27 cellular contexts compared by ENCODE assay signal in the genomic region with DNA sequence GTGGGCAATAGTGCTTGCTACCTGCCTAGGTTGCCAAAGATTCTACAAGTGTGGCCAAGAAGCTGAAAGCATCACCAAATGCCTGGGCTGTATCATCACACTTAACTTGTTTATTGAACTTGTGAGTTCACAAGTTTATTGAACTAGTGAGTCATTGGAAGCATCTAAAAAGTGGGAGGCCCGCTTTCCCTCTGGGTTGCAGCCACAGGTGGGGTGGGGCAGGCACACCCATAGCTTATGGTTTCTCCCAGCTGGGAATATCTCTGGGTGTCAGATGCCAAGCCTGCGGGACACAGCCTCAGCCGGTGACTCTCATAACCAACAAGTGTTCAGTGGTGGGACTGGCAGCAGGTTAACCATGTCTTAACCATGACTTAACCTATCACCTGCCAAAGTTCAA.
DNase-seq lines count a peak whose midpoint lies in the region; ATAC-seq and TF ChIP-seq lines count a peak whose summit lies in the region.
"Had no signal": no experiment of that assay in that cellular context is flagged by ENCODE, and none has a peak within 500 bp of the region (broad histone marks: within the 10 kb centered on the region; RNA-seq: fewer than 3 reads in every experiment).

No MANE protein-coding gene starts in this region.

- intact Hi-C loops in PC-3 (cut with micrococcal nuclease), result loop anchor here (1.0 to 2.0 kb wide), 2 partner anchors 67 to 268 kb away; no protein-coding TSS in a partner anchor

- TF ChIP-seq CTCF in PC-3 (conservative IDR thresholded peaks at IDR 0.05; ENCODE audit: low read depth, low read length), result no peak

- H3K9ac ChIP-seq in PC-3 (ENCODE audit: low read length), result peak overlapping the region; percentile 1; the same call in 1 of the 2 replicates
- H3K9ac ChIP-seq: BLaER1 had no signal

- no peak overlapping the region for H2AFZ ChIP-seq in PC-3 (ENCODE audit: low read length)

- peak overlapping the region; percentile 20 for H3K4me2 ChIP-seq in PC-3 (ENCODE audit: low read length)
- H3K4me2 ChIP-seq: BLaER1 had no signal

- H3K4me3 ChIP-seq in PC-3 (ENCODE audit: low read length), result no peak overlapping the region
- H3K4me3 ChIP-seq: BLaER1, SK-N-MC had no signal

- ATAC-seq in PC-3 (peak; percentile 99), GM18519 (IDR thresholded peaks at IDR 0.05; ENCODE audit: low FRiP score, unreplicated experiment) (no peak), GM18867 (IDR thresholded peaks at IDR 0.05; ENCODE audit: unreplicated experiment) (no peak)
- no peak for ATAC-seq in activated CD8-positive, alpha-beta T cell treated with anti-CD3 and anti-CD28 coated beads, Interleukin-2, amount 10 ng/mL, durations not matched to agents 7 days and 5 days
- ATAC-seq: stimulated activated effector memory CD8-positive, alpha-beta T cell treated with anti-CD3 and anti-CD28 coated beads, Interleukin-12 subunit alpha, Interleukin-12 subunit beta, amount 100 ng/mL, for 72 hours had no signal

- H3K4me1 ChIP-seq in PC-3 (ENCODE audit: insufficient read depth, low read length), result peaks cover 36% of the 10 kb centered on the region
- H3K4me1 ChIP-seq: BLaER1, Caco-2 had no signal

- H3F3A ChIP-seq in PC-3 (ENCODE audit: low read length, unreplicated experiment), result peaks cover 9% of the 10 kb centered on the region

- no peaks in the 10 kb centered on the region for H3K27me3 Mint-ChIP-seq in activated CD8-positive, alpha-beta T cell treated with anti-CD3 and anti-CD28 coated beads, Interleukin-2, amount 10 ng/mL, durations not matched to agents 7 days and 5 days (ENCODE audit: low read depth)
- H3K27me3 Mint-ChIP-seq: progenitor cell of endocrine pancreas had no signal

- H3K9me2 ChIP-seq in PC-3 (replicated peaks; ENCODE audit: low read length), result no peaks in the 10 kb centered on the region

- no peak overlapping the region for H3K4me3 Mint-ChIP-seq in activated CD8-positive, alpha-beta T cell treated with anti-CD3 and anti-CD28 coated beads, Interleukin-2, amount 10 ng/mL, durations not matched to agents 7 days and 5 days
- H3K4me3 Mint-ChIP-seq: H9; stimulated activated effector memory CD8-positive, alpha-beta T cell treated with anti-CD3 and anti-CD28 coated beads, Interleukin-12 subunit alpha, Interleukin-12 subunit beta, amount 100 ng/mL, for 72 hours had no signal

- CTCF ChIA-PET in PC-3 (lab: Charles Lee), result interaction anchor here (0.6 kb wide), 2 partner anchors 184 to 315 kb away, joined by 3 read pairs; no protein-coding TSS in a partner anchor
- CTCF ChIA-PET in activated CD8-positive, alpha-beta T cell treated with anti-CD3 and anti-CD28 coated beads, Interleukin-2, amount 10 ng/mL, durations not matched to agents 7 days and 5 days (lab: Charles Lee), result no interaction called here

- H3K27ac Mint-ChIP-seq in activated CD8-positive, alpha-beta T cell treated with anti-CD3 and anti-CD28 coated beads, Interleukin-2, amount 10 ng/mL, durations not matched to agents 7 days and 5 days, result no peak overlapping the region
- H3K27ac Mint-ChIP-seq: H9; progenitor cell of endocrine pancreas; stimulated activated effector memory CD8-positive, alpha-beta T cell treated with anti-CD3 and anti-CD28 coated beads, Interleukin-12 subunit alpha, Interleukin-12 subunit beta, amount 100 ng/mL, for 72 hours had no signal

- H3K79me2 ChIP-seq in PC-3 (ENCODE audit: low read length), result no peaks in the 10 kb centered on the region

- BruUV-seq in PC-3 (replicated peaks; lab: Mats Ljungman, UMichigan), result no TSS peak

- POLR2A ChIA-PET in PC-3 (lab: Charles Lee; ENCODE audit: unreplicated experiment), result no interaction called here
- POLR2A ChIA-PET in activated CD8-positive, alpha-beta T cell treated with anti-CD3 and anti-CD28 coated beads, Interleukin-2, amount 10 ng/mL, durations not matched to agents 7 days and 5 days (lab: Charles Lee), result no interaction called here

- H3K27ac ChIP-seq in PC-3 (ENCODE audit: low read length) (peak overlapping the region; percentile 71), epithelial cell of prostate (no peak overlapping the region)
- H3K27ac ChIP-seq: BLaER1, SK-N-MC, VCaP had no signal

- no peaks in the 10 kb centered on the region for H3K36me3 Mint-ChIP-seq in activated CD8-positive, alpha-beta T cell treated with anti-CD3 and anti-CD28 coated beads, Interleukin-2, amount 10 ng/mL, durations not matched to agents 7 days and 5 days (ENCODE audit: low read depth)
- H3K36me3 Mint-ChIP-seq: stimulated activated effector memory CD8-positive, alpha-beta T cell treated with anti-CD3 and anti-CD28 coated beads, Interleukin-12 subunit alpha, Interleukin-12 subunit beta, amount 100 ng/mL, for 72 hours had no signal

- H3K36me3 ChIP-seq in PC-3 (ENCODE audit: low read depth, low read length), result no peaks in the 10 kb centered on the region
- H3K36me3 ChIP-seq: BLaER1 had no signal

- DNase-seq in ELR (ENCODE audit: low read depth) (peak; percentile 1), PC-3 (peak; percentile 100), epithelial cell of prostate (ENCODE audit: low read depth, low spot score) (peak; percentile 77), myocyte (ENCODE audit: low read depth) (peak; percentile 90), activated gamma-delta T cell treated with Interleukin-2 at 50 U/mL for 16 hours (no peak)
- DNase-seq in activated CD8-positive, alpha-beta T cell treated with anti-CD3 and anti-CD28 coated beads, Interleukin-2, amount 10 ng/mL, durations not matched to agents 7 days and 5 days, result no peak
- DNase-seq: ACHN; activated CD8-positive, alpha-beta memory T cell treated with anti-CD3 and anti-CD28 coated beads, Interleukin-2, amount 50 U/mL, for 4 hours; activated effector memory CD4-positive, alpha-beta T cell treated with Interleukin-2 at 50 U/mL for 16 hours; Caco-2; cortex of kidney; EL; foreskin melanocyte; H9; hippocampal formation; Kasumi-1; NCI-H1417; NCI-H2107; NCI-H510A treated with DMSO at 0.1 percent for 48 hours; stimulated activated CD4-positive, alpha-beta T cell treated with anti-CD3 and anti-CD28 coated beads, Interleukin-1b, Interleukin-23, amount 100 ng/mL, for 48 hours had no signal

- H3K4me1 Mint-ChIP-seq in activated CD8-positive, alpha-beta T cell treated with anti-CD3 and anti-CD28 coated beads, Interleukin-2, amount 10 ng/mL, durations not matched to agents 7 days and 5 days (ENCODE audit: low read depth), result no peaks in the 10 kb centered on the region
- H3K4me1 Mint-ChIP-seq: stimulated activated effector memory CD8-positive, alpha-beta T cell treated with anti-CD3 and anti-CD28 coated beads, Interleukin-12 subunit alpha, Interleukin-12 subunit beta, amount 100 ng/mL, for 72 hours had no signal

- no peaks in the 10 kb centered on the region for H3K27me3 ChIP-seq in PC-3 (ENCODE audit: low read length)
- H3K27me3 ChIP-seq: BLaER1 had no signal

- no peaks in the 10 kb centered on the region for H4K20me1 ChIP-seq in PC-3 (ENCODE audit: low read length)
- H4K20me1 ChIP-seq: BLaER1 had no signal

- H3K9me3 ChIP-seq in PC-3 (ENCODE audit: low read length), result no peaks in the 10 kb centered on the region
- H3K9me3 ChIP-seq: BLaER1, Caco-2 had no signal

- no peaks in the 10 kb centered on the region for H3K9me3 Mint-ChIP-seq in activated CD8-positive, alpha-beta T cell treated with anti-CD3 and anti-CD28 coated beads, Interleukin-2, amount 10 ng/mL, durations not matched to agents 7 days and 5 days (ENCODE audit: insufficient read depth)
- H3K9me3 Mint-ChIP-seq: H9 had no signal

Comparison
In these comparisons a context has a peak if more than half of its experiments do, and no peak if none do; other contexts are left out.
1. DNase-seq: peak in ELR (single experiment), PC-3 (single experiment), epithelial cell of prostate (single experiment) and myocyte (single experiment); none in activated CD8-positive, alpha-beta T cell treated with anti-CD3 and anti-CD28 coated beads, Interleukin-2, amount 10 ng/mL, durations not matched to agents 7 days and 5 days (single experiment) and activated gamma-delta T cell treated with Interleukin-2 at 50 U/mL for 16 hours (single experiment).